In the genomic region with DNA sequence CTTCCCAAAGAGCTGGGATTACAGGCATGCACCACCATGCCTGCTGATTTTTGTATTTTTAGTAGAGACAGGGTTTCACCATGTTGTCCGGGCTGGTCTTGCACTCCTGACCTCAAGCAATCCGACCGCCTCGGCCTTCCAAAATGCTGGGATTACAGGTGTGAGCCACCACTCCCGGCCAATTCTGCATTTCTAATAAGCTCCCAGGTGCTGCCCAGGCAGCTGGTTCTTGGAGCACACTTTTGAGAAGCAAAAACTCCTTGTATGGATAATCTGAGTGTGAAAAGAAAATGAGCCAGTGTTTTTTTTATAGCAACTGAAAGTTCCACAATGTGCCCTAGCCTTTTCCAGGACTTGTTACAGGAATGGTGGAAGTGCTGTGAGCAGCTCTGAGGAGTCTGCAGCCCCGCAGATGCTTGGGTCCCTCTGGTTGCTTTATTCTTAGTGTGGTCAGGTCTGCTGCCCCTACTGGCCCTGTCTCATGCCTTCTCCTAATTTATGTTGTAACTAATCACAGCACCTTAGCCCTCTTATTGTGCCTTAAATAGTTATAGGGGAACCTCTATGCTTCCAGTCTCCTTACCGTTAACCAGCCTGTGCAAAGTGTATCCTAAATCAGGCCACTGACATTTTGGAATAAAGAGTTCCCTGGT, we compare ENCODE assay signal across 21 cellular contexts. TPM values are rescaled to one million over a fixed set of nuclear protein-coding genes. Genes with fewer than 3 reads are reported as not detected.
DNase-seq lines count a peak whose midpoint lies in the region; ATAC-seq and TF ChIP-seq lines count a peak whose summit lies in the region.
"Had no signal": no experiment of that assay in that cellular context is flagged by ENCODE, and none has a peak within 500 bp of the region (broad histone marks: within the 10 kb centered on the region; RNA-seq: fewer than 3 reads in every experiment).

No MANE protein-coding gene starts in this region.

- no peak overlapping the region for H3K4me2 ChIP-seq in neural progenitor cell

- DNase-seq in G401 (ENCODE audit: low spot score) (peak; percentile 32), HuH-7 (ENCODE audit: low spot score) (peak; percentile 10), chondrocyte (ENCODE audit: low spot score) (no peak), neural progenitor cell (ENCODE audit: low spot score) (peak; percentile 40), ecto neural progenitor cell (ENCODE audit: low spot score) (no peak), NCI-H2107 treated with DMSO at 0.1 percent for 48 hours (lab: John Stamatoyannopoulos, UW; ENCODE audit: unreplicated experiment) (no peak)
- DNase-seq in activated CD4-positive, alpha-beta T cell treated with anti-CD3 and anti-CD28 coated beads for 36 hours: no peak
- DNase-seq: activated CD4-positive, alpha-beta T cell treated with anti-CD3 and anti-CD28 coated beads for 48 hours; activated CD8-positive, alpha-beta memory T cell treated with anti-CD3 and anti-CD28 coated beads, Interleukin-2, amount 50 U/mL, for 48 hours; activated naive CD4-positive, alpha-beta T cell treated with Interleukin-2 at 50 U/mL for 16 hours; HFFc6; immature natural killer cell; NCI-H1694; NCI-H345; stimulated activated naive CD4-positive, alpha-beta T cell treated with Interleukin-2 at 50 U/mL for 16 hours; upper lobe of right lung had no signal

- H3K36me3 ChIP-seq in neural progenitor cell: no peaks in the 10 kb centered on the region
- H3K36me3 ChIP-seq: ascending aorta, upper lobe of right lung had no signal

- H2AFZ ChIP-seq in neural progenitor cell (replicated peaks): peak overlapping the region; percentile 46

- no peaks in the 10 kb centered on the region for H3K9me3 ChIP-seq in neural progenitor cell (ENCODE audit: low read depth)
- H3K9me3 ChIP-seq: ascending aorta, upper lobe of right lung had no signal

- H3K9ac ChIP-seq in neural progenitor cell: no peak overlapping the region

- POLR2A ChIA-PET in activated CD4-positive, alpha-beta T cell treated with anti-CD3 and anti-CD28 coated beads for 36 hours (lab: Charles Lee): no interaction called here

- H3K27me3 Mint-ChIP-seq in chondrocyte (ENCODE audit: low read depth) (no peaks in the 10 kb centered on the region), neural progenitor cell (ENCODE audit: insufficient read depth, low read depth) (peaks cover 3% of the 10 kb centered on the region)
- H3K27me3 Mint-ChIP-seq in activated CD4-positive, alpha-beta T cell treated with anti-CD3 and anti-CD28 coated beads for 36 hours: peaks cover 5% of the 10 kb centered on the region

- no peaks in the 10 kb centered on the region for H4K20me1 ChIP-seq in neural progenitor cell (ENCODE audit: low read depth)

- H3K4me3 Mint-ChIP-seq in chondrocyte (ENCODE audit: unreplicated experiment) (no peak overlapping the region), neural progenitor cell (no peak overlapping the region)
- H3K4me3 Mint-ChIP-seq in activated CD4-positive, alpha-beta T cell treated with anti-CD3 and anti-CD28 coated beads for 36 hours: no peak overlapping the region
- H3K4me3 Mint-ChIP-seq: HFFc6, immature natural killer cell, nephron had no signal

- H3F3A ChIP-seq in neural progenitor cell (ENCODE audit: low read depth): no peaks in the 10 kb centered on the region

- no peak for ATAC-seq in HG02938 (IDR thresholded peaks at IDR 0.05; ENCODE audit: unreplicated experiment)
- no peak for ATAC-seq in activated CD4-positive, alpha-beta T cell treated with anti-CD3 and anti-CD28 coated beads for 36 hours
- ATAC-seq: esophagus mucosa, upper lobe of right lung had no signal

- no peaks in the 10 kb centered on the region for H3K27me3 ChIP-seq in neural progenitor cell
- H3K27me3 ChIP-seq: ascending aorta, upper lobe of right lung had no signal

- no peak overlapping the region for H3K27ac Mint-ChIP-seq in chondrocyte (ENCODE audit: unreplicated experiment)
- H3K27ac Mint-ChIP-seq in neural progenitor cell: no peak overlapping the region
- no peak overlapping the region for H3K27ac Mint-ChIP-seq in activated CD4-positive, alpha-beta T cell treated with anti-CD3 and anti-CD28 coated beads for 36 hours
- H3K27ac Mint-ChIP-seq: HFFc6, immature natural killer cell, nephron had no signal

- TF ChIP-seq CTCF in chondrocyte (IDR thresholded peaks at IDR 0.05) (peak; percentile 54), neural progenitor cell (IDR thresholded peaks at IDR 0.05) (peak; percentile 49)

- no peaks in the 10 kb centered on the region for H3K79me2 ChIP-seq in neural progenitor cell (ENCODE audit: low read depth)

- H3K4me1 Mint-ChIP-seq in chondrocyte (ENCODE audit: low read depth) (peaks cover 83% of the 10 kb centered on the region), neural progenitor cell (peaks cover 7% of the 10 kb centered on the region)
- no peaks in the 10 kb centered on the region for H3K4me1 Mint-ChIP-seq in activated CD4-positive, alpha-beta T cell treated with anti-CD3 and anti-CD28 coated beads for 36 hours
- H3K4me1 Mint-ChIP-seq: immature natural killer cell had no signal

- intact Hi-C loops in activated CD4-positive, alpha-beta T cell treated with anti-CD3 and anti-CD28 coated beads for 36 hours (cut with DNase I, micrococcal nuclease): no loop called here

- H3K9me3 Mint-ChIP-seq in chondrocyte (ENCODE audit: low read depth): no peaks in the 10 kb centered on the region
- no peaks in the 10 kb centered on the region for H3K9me3 Mint-ChIP-seq in neural progenitor cell
- H3K9me3 Mint-ChIP-seq in activated CD4-positive, alpha-beta T cell treated with anti-CD3 and anti-CD28 coated beads for 36 hours (ENCODE audit: low read depth): no peaks in the 10 kb centered on the region
- H3K9me3 Mint-ChIP-seq: HFFc6, nephron had no signal

- CTCF ChIA-PET in activated CD4-positive, alpha-beta T cell treated with anti-CD3 and anti-CD28 coated beads for 36 hours (lab: Charles Lee): no interaction called here

- no peak overlapping the region for H3K4me3 ChIP-seq in neural progenitor cell
- H3K4me3 ChIP-seq: ascending aorta, coronary artery, upper lobe of right lung had no signal

- H3K27ac ChIP-seq in neural progenitor cell: no peak overlapping the region
- H3K27ac ChIP-seq: coronary artery, upper lobe of right lung had no signal

- no peaks in the 10 kb centered on the region for H3K4me1 ChIP-seq in neural progenitor cell
- H3K4me1 ChIP-seq: upper lobe of right lung had no signal

- H3K36me3 Mint-ChIP-seq in chondrocyte (ENCODE audit: low read depth) (no peaks in the 10 kb centered on the region), neural progenitor cell (no peaks in the 10 kb centered on the region)
- H3K36me3 Mint-ChIP-seq in activated CD4-positive, alpha-beta T cell treated with anti-CD3 and anti-CD28 coated beads for 36 hours (ENCODE audit: low read depth): no peaks in the 10 kb centered on the region
- H3K36me3 Mint-ChIP-seq: immature natural killer cell had no signal

- in situ Hi-C loops in G401 (cut with HindIII; ENCODE audit: low sequenced_read_pairs): no loop called here

RNA-seq across cellular contexts. Expression of gene KCNAB1, which starts 13.5 kb away (rescaled TPM):
- 12.6 and 17.0 TPM in 2 replicates for total RNA-seq in G401 (2014; rRNA removed; shearing (Covaris generic))
- total RNA-seq in chondrocyte (3.0 to 3.4 TPM (median 3.3 TPM) in 3 replicates), neural progenitor cell (ENCODE audit: low replicate concordance) (0.15 and 0.24 TPM in 2 replicates)
- not detected for total RNA-seq in activated CD4-positive, alpha-beta T cell treated with anti-CD3 and anti-CD28 coated beads for 36 hours
- total RNA-seq: HFFc6 had no signal

Comparison
In these comparisons a context has a peak if more than half of its experiments do, and no peak if none do; other contexts are left out.
1. DNase-seq: peak in G401 (single experiment), HuH-7 (single experiment) and neural progenitor cell (single experiment); none in chondrocyte (single experiment), ecto neural progenitor cell (single experiment), activated CD4-positive, alpha-beta T cell treated with anti-CD3 and anti-CD28 coated beads for 36 hours (single experiment) and NCI-H2107 treated with DMSO at 0.1 percent for 48 hours (single experiment).